8 cellular contexts compared by ENCODE assay signal in genomic region chr17:18259621-18260331, GRCh38. TPM values are rescaled to one million over a fixed set of nuclear protein-coding genes. Genes with fewer than 3 reads are reported as not detected.
DNase-seq lines count a peak whose midpoint lies in the region; ATAC-seq and TF ChIP-seq lines count a peak whose summit lies in the region.

No MANE protein-coding gene starts in this region.

- H3K9me3 ChIP-seq in GM23248 (ENCODE audit: low read depth) (no peaks in the 10 kb centered on the region), Peyer's patch (no peaks in the 10 kb centered on the region), esophagus (ENCODE audit: control insufficient read depth in 2 of 2, insufficient read depth in 1 of 2, low read depth in 1 of 2, low read length in 1 of 2) (no peaks in the 10 kb centered on the region)

- TF ChIP-seq CTCF in Peyer's patch (IDR thresholded peaks at IDR 0.05): no peak

- DNase-seq in GM23248 (peak; percentile 40), Peyer's patch (no peak), NCI-H82 treated with DMSO at 0.1 percent for 48 hours (lab: John Stamatoyannopoulos, UW; ENCODE audit: unreplicated experiment) (no peak), NCI-H2107 treated with DMSO at 0.1 percent for 48 hours (lab: John Stamatoyannopoulos, UW; ENCODE audit: unreplicated experiment) (no peak), NOMO-1 treated with DMSO at 0.1 percent for 48 hours (lab: John Stamatoyannopoulos, UW; ENCODE audit: unreplicated experiment) (no peak)

- peak overlapping the region; percentile 96 for H3K4me3 ChIP-seq in GM23248
- peak overlapping the region; percentile 64 to 96 (median 85) for H3K4me3 ChIP-seq in Peyer's patch
- H3K4me3 ChIP-seq in esophagus (ENCODE audit: low read depth in 1 of 2, low read length in 2 of 2): peak overlapping the region; percentile 47 to 84
- peak overlapping the region; percentile 79 for H3K4me3 ChIP-seq in rectal smooth muscle tissue (ENCODE audit: low read length)

- no peaks in the 10 kb centered on the region for H3K9me2 ChIP-seq in GM23248 (ENCODE audit: insufficient read depth)

- H3K9ac ChIP-seq in GM23248 (0 out of 2 replicates have a peak overlapping the region, but pooled peaks have one; percentile 95), rectal smooth muscle tissue (ENCODE audit: low read length) (no peak overlapping the region)

- H3K79me2 ChIP-seq in GM23248 (ENCODE audit: insufficient read depth): peaks cover 47% of the 10 kb centered on the region

- ATAC-seq in GM18907 (IDR thresholded peaks at IDR 0.05; ENCODE audit: unreplicated experiment): no peak

- 0 out of 2 replicates have a peak, but pooled peaks cover 6% of the 10 kb centered on the region for H3F3A ChIP-seq in GM23248 (ENCODE audit: insufficient read depth)

- peak overlapping the region; percentile 94 for H2AFZ ChIP-seq in GM23248

- TF ChIP-seq POLR2A in Peyer's patch (IDR thresholded peaks at IDR 0.05): no peak

- peaks cover 18% of the 10 kb centered on the region for H3K36me3 ChIP-seq in GM23248 (ENCODE audit: low read depth)
- H3K36me3 ChIP-seq in Peyer's patch: peaks cover 0 to 40% (median 0%) of the 10 kb centered on the region in 3 donors
- peaks cover 13 to 38% of the 10 kb centered on the region in 2 donors for H3K36me3 ChIP-seq in esophagus (ENCODE audit: control insufficient read depth in 2 of 2, insufficient read depth in 2 of 2, low read length in 1 of 2)
- peaks cover 31% of the 10 kb centered on the region for H3K36me3 ChIP-seq in rectal smooth muscle tissue (ENCODE audit: control insufficient read depth, insufficient read depth, low read length)

- H3K27me3 ChIP-seq in GM23248 (replicated peaks; ENCODE audit: insufficient read depth): no peaks in the 10 kb centered on the region
- no peaks in the 10 kb centered on the region for H3K27me3 ChIP-seq in Peyer's patch
- no peaks in the 10 kb centered on the region for H3K27me3 ChIP-seq in esophagus (ENCODE audit: control insufficient read depth in 1 of 2, insufficient read depth in 2 of 2, low read length in 2 of 2)
- H3K27me3 ChIP-seq in rectal smooth muscle tissue (ENCODE audit: control insufficient read depth, insufficient read depth, low read length): no peaks in the 10 kb centered on the region

- H3K27ac ChIP-seq in GM23248 (no peak overlapping the region), Peyer's patch (peak overlapping the region; percentile 89 to 96 (median 92)), esophagus (ENCODE audit: low read depth in 2 of 2, low read length in 1 of 2) (peak overlapping the region; percentile 98 to 99), rectal smooth muscle tissue (ENCODE audit: low read depth, low read length) (peak overlapping the region; percentile 92)

- H3K4me1 ChIP-seq in GM23248 (ENCODE audit: insufficient read depth) (peaks cover 26% of the 10 kb centered on the region), Peyer's patch (peaks cover 9 to 39% (median 18%) of the 10 kb centered on the region in 4 donors), esophagus (ENCODE audit: control insufficient read depth in 2 of 2, insufficient read depth in 2 of 2, low read length in 1 of 2) (peaks cover 3 to 25% of the 10 kb centered on the region in 2 donors), rectal smooth muscle tissue (ENCODE audit: control insufficient read depth, insufficient read depth, low read length) (peaks cover 25% of the 10 kb centered on the region)

- in situ Hi-C loops in GM23248 (cut with MboI): no loop called here

- 53% methylated on average over 20 to 22 of the region's 22 CpGs for WGBS in GM23248 (ENCODE audit: low coverage in 1 of 2, low lambda C conversion rate in 2 of 2, missing lambda C conversion rate in 2 of 2), 2 experiments
- WGBS in esophagus, 2 donors: 56 to 57% methylated on average over 22 of the region's 22 CpGs

- peak overlapping the region; percentile 58 for H3K4me2 ChIP-seq in GM23248 (ENCODE audit: unreplicated experiment)

- no peaks in the 10 kb centered on the region for H4K20me1 ChIP-seq in GM23248 (ENCODE audit: insufficient read depth)

RNA-seq across cellular contexts. Expression of gene MIEF2, which starts 0.7 kb away (rescaled TPM):
- total RNA-seq in GM23248 (2014; rRNA removed; shearing (Covaris generic)): 13.8 and 26.4 TPM in 2 replicates
- polyA plus RNA-seq in GM23248 (2016; fragmentation: Nextera tagmentation; extraction: Ambion mirVana) (8.8 and 10.0 TPM in 2 replicates), esophagus (10 to 100 TPM in 1 of 2 donors, 1 to 10 TPM in 1; 7.6 to 11.4 TPM)
- 10 to 100 TPM in 3 of 4 donors, 1 to 10 TPM in 1; 3.3 to 49.6 (median 22.9) TPM for total RNA-seq in Peyer's patch

RNA-seq across cellular contexts. Expression of gene FLII, which starts 1.2 kb away (rescaled TPM):
- total RNA-seq in GM23248 (2014; rRNA removed; shearing (Covaris generic)): 250 and 306 TPM in 2 replicates
- polyA plus RNA-seq in GM23248 (2016; fragmentation: Nextera tagmentation; extraction: Ambion mirVana): 187 TPM in 2 replicates
- total RNA-seq in Peyer's patch: 100 to 1,000 TPM; 311 to 538 (median 419) TPM
- 100 to 1,000 TPM; 218 to 258 TPM for polyA plus RNA-seq in esophagus

RNA-seq across cellular contexts. Expression of gene LLGL1, which starts 34.3 kb away (rescaled TPM):
- total RNA-seq in GM23248 (2014; rRNA removed; shearing (Covaris generic)): 37.3 and 40.3 TPM in 2 replicates
- polyA plus RNA-seq in GM23248 (2016; fragmentation: Nextera tagmentation; extraction: Ambion mirVana) (3.4 and 3.5 TPM in 2 replicates), esophagus (10 to 100 TPM; 11.4 to 12.5 TPM)
- 10 to 100 TPM in 3 of 4 donors, 1 to 10 TPM in 1; 7.5 to 19.0 (median 15.4) TPM for total RNA-seq in Peyer's patch

RNA-seq across cellular contexts. Expression of gene TOP3A, which starts 55.0 kb away (rescaled TPM):
- 23.5 and 47.1 TPM in 2 replicates for total RNA-seq in GM23248 (2014; rRNA removed; shearing (Covaris generic))
- polyA plus RNA-seq in GM23248 (2016; fragmentation: Nextera tagmentation; extraction: Ambion mirVana) (12.2 and 14.1 TPM in 2 replicates), esophagus (10 to 100 TPM in 1 of 2 donors, 1 to 10 TPM in 1; 9.4 to 14.6 TPM)
- 10 to 100 TPM; 25.7 to 49.7 (median 35.0) TPM for total RNA-seq in Peyer's patch

RNA-seq across cellular contexts. Expression of gene SMCR8, which starts 55.3 kb away (rescaled TPM):
- total RNA-seq in GM23248 (2014; rRNA removed; shearing (Covaris generic)): 10.5 and 15.0 TPM in 2 replicates
- polyA plus RNA-seq in GM23248 (2016; fragmentation: Nextera tagmentation; extraction: Ambion mirVana) (2.2 and 2.5 TPM in 2 replicates), esophagus (1 to 10 TPM; 3.2 to 3.6 TPM)
- total RNA-seq in Peyer's patch: 10 to 100 TPM; 13.2 to 24.7 (median 18.3) TPM
